ENCODE assay signal across 21 cellular contexts in the genomic region with DNA sequence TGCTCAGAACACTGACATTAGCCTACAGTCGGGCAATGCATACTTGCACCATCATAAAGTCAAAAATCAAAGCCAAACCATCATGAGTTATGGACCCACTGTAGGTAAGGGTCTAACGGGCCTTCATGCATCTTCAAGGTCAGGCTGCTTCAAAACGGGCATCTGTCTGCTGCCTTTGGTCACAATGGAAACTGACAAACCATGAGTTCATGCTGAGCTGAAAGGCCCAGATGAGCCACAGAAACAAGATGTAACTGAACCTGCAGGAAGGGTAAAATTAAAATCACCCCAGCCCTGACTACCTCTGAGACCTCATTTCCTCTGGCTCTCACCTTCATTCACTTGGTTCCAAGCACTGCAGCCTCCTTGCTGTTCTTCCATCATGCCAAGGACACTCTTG.
"Had no signal": no experiment of that assay in that cellular context is flagged by ENCODE, and none has a peak within 500 bp of the region (broad histone marks: within the 10 kb centered on the region; RNA-seq: fewer than 3 reads in every experiment).

No MANE protein-coding gene starts in this region.

- H3K9me3 ChIP-seq: colonic mucosa, psoas muscle, right lobe of liver, spleen, uterus had no signal

- DNase-seq: cerebellar nuclear complex; colonic mucosa; dermis blood vessel endothelial cell; effector CD4-positive, alpha-beta T cell; erythroblast; left colon; left ventricle myocardium superior; naive B cell; psoas muscle; retina; right lobe of liver; spleen; stimulated activated CD4-positive, alpha-beta T cell treated with anti-CD3 and anti-CD28 coated beads, Interleukin-15, amount 100 ng/mL, for 24 hours; stimulated activated CD4-positive, alpha-beta T cell treated with anti-CD3 and anti-CD28 coated beads, Interleukin-1b, Interleukin-23, amount 100 ng/mL, for 48 hours; stimulated activated CD4-positive, alpha-beta T cell treated with anti-CD3 and anti-CD28 coated beads, Interleukin-4, amount 100 ng/mL, for 24 hours; uterus had no signal

- H3K27me3 ChIP-seq: colonic mucosa, hepatocyte, right lobe of liver, spleen, uterus had no signal

- H3K27ac Mint-ChIP-seq: nephron; stimulated activated memory B cell treated with anti-CD40 and anti-IgM and Interleukin-4, amounts not matched to agents 10 μg/mL and 1 μg/mL and 100 μg/mL, for 72 hours; stimulated activated naive CD8-positive, alpha-beta T cell treated with anti-CD3 and anti-CD28 coated beads, Interleukin-15, Interleukin-2, amounts not matched to agents 100 ng/mL and 50 ng/mL, for 24 hours had no signal

- ATAC-seq: left colon; stimulated activated memory B cell treated with anti-CD40 and anti-IgM and Interleukin-4, amounts not matched to agents 10 μg/mL and 1 μg/mL and 100 μg/mL, for 72 hours had no signal

- H3K4me3 ChIP-seq: colonic mucosa, hepatocyte, psoas muscle, right lobe of liver, spleen, uterus had no signal

- H3K79me2 ChIP-seq: hepatocyte had no signal

- H3K36me3 ChIP-seq: colonic mucosa, right lobe of liver, spleen, uterus had no signal

- H3K4me3 Mint-ChIP-seq: endodermal cell; nephron; stimulated activated memory B cell treated with anti-CD40 and anti-IgM and Interleukin-4, amounts not matched to agents 10 μg/mL and 1 μg/mL and 100 μg/mL, for 72 hours; stimulated activated naive CD8-positive, alpha-beta T cell treated with anti-CD3 and anti-CD28 coated beads, Interleukin-15, Interleukin-2, amounts not matched to agents 100 ng/mL and 50 ng/mL, for 24 hours had no signal

- H2AFZ ChIP-seq: hepatocyte had no signal

- H3K9me3 Mint-ChIP-seq: endodermal cell; nephron; stimulated activated memory B cell treated with anti-CD40 and anti-IgM and Interleukin-4, amounts not matched to agents 10 μg/mL and 1 μg/mL and 100 μg/mL, for 72 hours; stimulated activated naive CD8-positive, alpha-beta T cell treated with anti-CD3 and anti-CD28 coated beads, Interleukin-15, Interleukin-2, amounts not matched to agents 100 ng/mL and 50 ng/mL, for 24 hours had no signal

- H3K4me1 ChIP-seq: colonic mucosa, psoas muscle, right lobe of liver, uterus had no signal

- H3K36me3 Mint-ChIP-seq: naive B cell; stimulated activated memory B cell treated with anti-CD40 and anti-IgM and Interleukin-4, amounts not matched to agents 10 μg/mL and 1 μg/mL and 100 μg/mL, for 72 hours had no signal

- H3K27ac ChIP-seq: colonic mucosa, hepatocyte, psoas muscle, right lobe of liver, spleen, uterus had no signal

- H3K4me2 ChIP-seq: hepatocyte had no signal
